ENCODE assay signal across 34 cellular contexts in genomic region chr5:12357596-12357995, GRCh38.
"Had no signal": no experiment of that assay in that cellular context is flagged by ENCODE, and none has a peak within 500 bp of the region (broad histone marks: within the 10 kb centered on the region; RNA-seq: fewer than 3 reads in every experiment).

No MANE protein-coding gene starts in this region.

- H3K4me3 ChIP-seq: MG63 had no signal

- H3K9ac ChIP-seq: KMS-11 had no signal

- H3K4me2 ChIP-seq: KMS-11 had no signal

- H3K27me3 ChIP-seq: MG63 had no signal

- DNase-seq: Karpas-422, Kasumi-1, MG63, MM.1S, MV-4-11, NCI-H1048, NCI-H1092, NCI-H1092 treated with DMSO at 0.1 percent for 48 hours, NCI-H1105, NCI-H1105 treated with DMSO at 0.1 percent for 48 hours, NCI-H1417, NCI-H1417 treated with DMSO at 0.1 percent for 48 hours, NCI-H1436, NCI-H1436 treated with DMSO at 0.1 percent for 48 hours, NCI-H146, NCI-H1694, NCI-H1694 treated with DMSO at 0.1 percent for 48 hours, NCI-H187, NCI-H187 treated with DMSO at 0.1 percent for 48 hours, NCI-H1930, NCI-H2029, NCI-H2029 treated with DMSO at 0.1 percent for 48 hours, NCI-H2081, NCI-H2081 treated with DMSO at 0.1 percent for 48 hours, NCI-H2107, NCI-H2171, NCI-H2171 treated with DMSO at 0.1 percent for 48 hours, NCI-H2227 treated with DMSO at 0.1 percent for 48 hours, NCI-H226, NCI-H345, NCI-H446, NCI-H446 treated with DMSO at 0.1 percent for 48 hours, NCI-H510A had no signal

- H3K36me3 ChIP-seq: MG63 had no signal

- H3K27ac ChIP-seq: KMS-11 had no signal
